ENCODE assay signal across 9 cellular contexts in genomic region chr9:4048441-4048840, GRCh38.
DNase-seq lines count a peak whose midpoint lies in the region; TF ChIP-seq lines count a peak whose summit lies in the region.
"Had no signal": no experiment of that assay in that cellular context is flagged by ENCODE, and none has a peak within 500 bp of the region (broad histone marks: within the 10 kb centered on the region; RNA-seq: fewer than 3 reads in every experiment).

No MANE protein-coding gene starts in this region.

- H3K4me1 Mint-ChIP-seq in CD14-positive monocyte = no peaks in the 10 kb centered on the region
- H3K4me1 Mint-ChIP-seq in activated CD4-positive, alpha-beta memory T cell treated with anti-CD3 and anti-CD28 coated beads for 36 hours (ENCODE audit: low read depth) = no peaks in the 10 kb centered on the region

- H3K36me3 ChIP-seq in HEK293 (ENCODE audit: control insufficient read depth in 2 of 2, insufficient read depth in 1 of 2, low read length in 2 of 2) = no peaks in the 10 kb centered on the region

- H3K27me3 Mint-ChIP-seq in CD14-positive monocyte (ENCODE audit: low read depth in 3 of 3) = peaks cover 0 to 2% (median 1%) of the 10 kb centered on the region in 3 donors
- H3K27me3 Mint-ChIP-seq in activated CD4-positive, alpha-beta memory T cell treated with anti-CD3 and anti-CD28 coated beads for 36 hours = peaks cover 2% of the 10 kb centered on the region

- DNase-seq in AG10803 (ENCODE audit: low read depth) (peak; percentile 41), astrocyte of the cerebellum (ENCODE audit: low read depth) (peak; percentile 18), kidney tubule cell (ENCODE audit: low spot score) (peak; percentile 40), CD14-positive monocyte (ENCODE audit: low spot score) (no peak), HuH-7.5 (ENCODE audit: low spot score) (no peak)
- no peak for DNase-seq in stimulated activated CD4-positive, alpha-beta T cell treated with anti-CD3 and anti-CD28 coated beads, Interleukin-4, amount 100 ng/mL, for 24 hours
- no peak for DNase-seq in activated CD4-positive, alpha-beta memory T cell treated with anti-CD3 and anti-CD28 coated beads for 36 hours
- DNase-seq: stimulated activated naive CD4-positive, alpha-beta T cell had no signal

- H3K27ac Mint-ChIP-seq in CD14-positive monocyte = peak overlapping the region in 1 of 7 donors; percentile 55
- H3K27ac Mint-ChIP-seq in activated CD4-positive, alpha-beta memory T cell treated with anti-CD3 and anti-CD28 coated beads for 36 hours = no peak overlapping the region

- no peak overlapping the region for H3K27ac ChIP-seq in HEK293 (ENCODE audit: extremely low read depth, low read depth, low read length)

- H3K4me3 Mint-ChIP-seq in CD14-positive monocyte = no peak overlapping the region
- H3K4me3 Mint-ChIP-seq in activated CD4-positive, alpha-beta memory T cell treated with anti-CD3 and anti-CD28 coated beads for 36 hours = no peak overlapping the region

- no peaks in the 10 kb centered on the region for H3K4me1 ChIP-seq in HEK293 (ENCODE audit: control insufficient read depth, insufficient read depth, low read length)

- H3K9me3 ChIP-seq in HEK293 (ENCODE audit: control insufficient read depth, insufficient read depth, low read depth, low read length) = no peaks in the 10 kb centered on the region

- in situ Hi-C loops in astrocyte of the cerebellum (cut with HindIII; ENCODE audit: low sequenced_read_pairs) = no loop called here

- CTCF ChIA-PET in HEK293 (lab: Yijun Ruan, JAX) = interaction anchor here (0.5 to 1.3 kb wide), 6 partner anchors 8 to 242 kb away, joined by 3 to 4 read pairs (median 3); no protein-coding TSS in a partner anchor
- CTCF ChIA-PET in activated CD4-positive, alpha-beta memory T cell treated with anti-CD3 and anti-CD28 coated beads for 36 hours (lab: Charles Lee) = no interaction called here

- POLR2A ChIA-PET in HEK293 (lab: Yijun Ruan, JAX) = no interaction called here
- POLR2A ChIA-PET in activated CD4-positive, alpha-beta memory T cell treated with anti-CD3 and anti-CD28 coated beads for 36 hours (lab: Charles Lee) = no interaction called here

- TF ChIP-seq CTCF in AG10803 (conservative IDR thresholded peaks at IDR 0.05; ENCODE audit: low read length) (peak; percentile 58), HEK293 (tag by site-specific recombination; IDR thresholded peaks at IDR 0.05) (no peak), astrocyte of the cerebellum (IDR thresholded peaks at IDR 0.05; ENCODE audit: low read depth, low read length, missing control alignments) (peak; percentile 57), CD14-positive monocyte (IDR thresholded peaks at IDR 0.05) (no peak)

- peaks cover 0 to 2% (median 0%) of the 10 kb centered on the region in 7 donors for H3K9me3 Mint-ChIP-seq in CD14-positive monocyte
- H3K9me3 Mint-ChIP-seq in activated CD4-positive, alpha-beta memory T cell treated with anti-CD3 and anti-CD28 coated beads for 36 hours = no peaks in the 10 kb centered on the region

- no peak overlapping the region for H3K4me3 ChIP-seq in AG10803 (ENCODE audit: low read length)
- H3K4me3 ChIP-seq in HEK293 (ENCODE audit: low read depth, low read length) = no peak overlapping the region
- H3K4me3 ChIP-seq in astrocyte of the cerebellum (ENCODE audit: low read depth, low read length) = no peak overlapping the region

- H3K36me3 Mint-ChIP-seq in CD14-positive monocyte = no peaks in the 10 kb centered on the region
- H3K36me3 Mint-ChIP-seq in activated CD4-positive, alpha-beta memory T cell treated with anti-CD3 and anti-CD28 coated beads for 36 hours = no peaks in the 10 kb centered on the region

- intact Hi-C loops in CD14-positive monocyte (cut with micrococcal nuclease) = no loop called here
- intact Hi-C loops in activated CD4-positive, alpha-beta memory T cell treated with anti-CD3 and anti-CD28 coated beads for 36 hours (cut with micrococcal nuclease) = no loop called here

TF ChIP-seq in HEK293, 187 proteins besides CTCF, POLR2A, EP300 and RAD21:
- no peak for TF ChIP-seq ZNF549 (tag by site-specific recombination; IDR thresholded peaks at IDR 0.05)
- peak; percentile 32; the same call in 1 of the 2 replicates for TF ChIP-seq ZNF654 (tag by site-specific recombination; IDR thresholded peaks at IDR 0.05; ENCODE audit: low read depth)
- TF ChIP-seq ZNF324 (tag by site-specific recombination; IDR thresholded peaks at IDR 0.05) = no peak
- TF ChIP-seq ZBTB48 (tag by site-specific recombination; IDR thresholded peaks at IDR 0.05) = no peak
TF ChIP-seq in HEK293: peak in this region for 1.

Comparison
In these comparisons a context has a peak if more than half of its experiments do, and no peak if none do; other contexts are left out.
1. DNase-seq: peak in AG10803 (single experiment), astrocyte of the cerebellum (single experiment) and kidney tubule cell (single experiment); none in CD14-positive monocyte (single experiment), HuH-7.5 (single experiment), stimulated activated CD4-positive, alpha-beta T cell treated with anti-CD3 and anti-CD28 coated beads, Interleukin-4, amount 100 ng/mL, for 24 hours (single experiment) and activated CD4-positive, alpha-beta memory T cell treated with anti-CD3 and anti-CD28 coated beads for 36 hours (single experiment).
2. CTCF ChIP-seq: peak in AG10803 (single experiment) and astrocyte of the cerebellum (single experiment); none in HEK293 (single experiment) and CD14-positive monocyte (single experiment).